ENCODE assay signal across 14 cellular contexts in genomic region chr21:33259995-33260394, GRCh38. TPM values are rescaled to one million over a fixed set of nuclear protein-coding genes. Genes with fewer than 3 reads are reported as not detected.
A peak's percentile ranks its signal among the peaks of the same experiment; 100 is the strongest.
DNase-seq lines count a peak whose midpoint lies in the region; ATAC-seq and TF ChIP-seq lines count a peak whose summit lies in the region.
"Had no signal": no experiment of that assay in that cellular context is flagged by ENCODE, and none has a peak within 500 bp of the region (broad histone marks: within the 10 kb centered on the region; RNA-seq: fewer than 3 reads in every experiment).

No MANE protein-coding gene starts in this region.

- no peak overlapping the region for H2AFZ ChIP-seq in MM.1S (ENCODE audit: low read length)

- peaks cover 30% of the 10 kb centered on the region for H3K36me3 ChIP-seq in CD8-positive, alpha-beta T cell (ENCODE audit: insufficient read depth, low read length)
- peaks cover 21% of the 10 kb centered on the region for H3K36me3 ChIP-seq in MM.1S (replicated peaks; ENCODE audit: insufficient read depth, low read length)
- peaks cover 8 to 56% (median 10%) of the 10 kb centered on the region in 3 experiments for H3K36me3 ChIP-seq in naive thymus-derived CD4-positive, alpha-beta T cell (ENCODE audit: control insufficient read depth in 2 of 3, insufficient read depth in 3 of 3, low read length in 3 of 3)

- ATAC-seq in CD8-positive, alpha-beta T cell, result peak; percentile 34
- ATAC-seq in activated naive CD8-positive, alpha-beta T cell treated with anti-CD3 and anti-CD28 coated beads, Interleukin-2, amount 50 U/mL, for 24 hours, result no peak
- ATAC-seq in naive thymus-derived CD4-positive, alpha-beta T cell, result peak; percentile 38
- ATAC-seq in GM19455 (IDR thresholded peaks at IDR 0.05; ENCODE audit: unreplicated experiment), result no peak

- no peak overlapping the region for H3K27ac ChIP-seq in CD8-positive, alpha-beta T cell (ENCODE audit: low read depth, low read length)
- no peak overlapping the region for H3K27ac ChIP-seq in MM.1S (ENCODE audit: low read length)
- H3K27ac ChIP-seq in naive thymus-derived CD4-positive, alpha-beta T cell (ENCODE audit: low read depth, low read length), result peak overlapping the region; percentile 51

- intact Hi-C loops in CD8-positive, alpha-beta T cell (cut with DNase I, micrococcal nuclease), result loop anchor here in 1 of 2 experiments (2.0 kb wide), 1 partner anchor 15 kb away; no protein-coding TSS in a partner anchor
- intact Hi-C loops in naive thymus-derived CD4-positive, alpha-beta T cell (cut with micrococcal nuclease), result loop anchor here (1.0 to 10.0 kb wide), 2 partner anchors 11 to 105 kb away; no protein-coding TSS in a partner anchor

- H3K9me3 Mint-ChIP-seq in CD8-positive, alpha-beta T cell, result no peaks in the 10 kb centered on the region
- H3K9me3 Mint-ChIP-seq in activated naive CD8-positive, alpha-beta T cell treated with anti-CD3 and anti-CD28 coated beads, Interleukin-2, amount 50 U/mL, for 24 hours, result peaks cover 5% of the 10 kb centered on the region
- peaks cover 0 to 17% (median 4%) of the 10 kb centered on the region in 11 donors for H3K9me3 Mint-ChIP-seq in naive thymus-derived CD4-positive, alpha-beta T cell

- no peaks in the 10 kb centered on the region for H3K9me3 ChIP-seq in CD8-positive, alpha-beta T cell (ENCODE audit: low read length)
- no peaks in the 10 kb centered on the region for H3K9me3 ChIP-seq in MM.1S (replicated peaks; ENCODE audit: insufficient read depth, low read length)
- H3K9me3 ChIP-seq in naive thymus-derived CD4-positive, alpha-beta T cell (ENCODE audit: control insufficient read depth in 2 of 3, low read length in 3 of 3), result no peaks in the 10 kb centered on the region

- CTCF ChIA-PET in CD8-positive, alpha-beta T cell (lab: Charles Lee), result no interaction called here
- CTCF ChIA-PET in naive thymus-derived CD4-positive, alpha-beta T cell (lab: Charles Lee), result interaction anchor here (1.1 kb wide), 1 partner anchor 63 kb away, joined by 3 read pairs; no protein-coding TSS in a partner anchor

- no peak for DNase-seq in CD8-positive, alpha-beta T cell
- DNase-seq in MM.1S, result peak; percentile 5
- no peak for DNase-seq in activated naive CD8-positive, alpha-beta T cell treated with anti-CD3 and anti-CD28 coated beads, Interleukin-2, amount 50 U/mL, for 24 hours
- DNase-seq in naive thymus-derived CD4-positive, alpha-beta T cell, result no peak
- no peak for DNase-seq in iPS-NIHi7 (ENCODE audit: extremely low spot score)
- DNase-seq in hepatic stellate cell (ENCODE audit: low spot score), result no peak
- no peak for DNase-seq in activated effector memory CD4-positive, alpha-beta T cell treated with Interleukin-2 at 50 U/mL for 16 hours
- DNase-seq: amniotic stem cell, erythroblast, kidney, NCI-H2171, retina, SHP77 treated with DMSO at 0.1 percent for 48 hours had no signal

- peaks cover 27% of the 10 kb centered on the region for H3K4me1 ChIP-seq in CD8-positive, alpha-beta T cell (ENCODE audit: insufficient read depth, low read length)
- H3K4me1 ChIP-seq in MM.1S (ENCODE audit: low read length), result peaks cover 3% of the 10 kb centered on the region; the same call in 1 of the 2 replicates
- peaks cover 14 to 21% of the 10 kb centered on the region in 2 donors for H3K4me1 ChIP-seq in naive thymus-derived CD4-positive, alpha-beta T cell (ENCODE audit: control insufficient read depth in 2 of 2, insufficient read depth in 2 of 2, low read length in 2 of 2)

- no peaks in the 10 kb centered on the region for H3K9me2 ChIP-seq in MM.1S (replicated peaks; ENCODE audit: insufficient read depth, low read length)

- H3K9ac ChIP-seq in MM.1S (ENCODE audit: low read length), result no peak overlapping the region

- H3K36me3 Mint-ChIP-seq in CD8-positive, alpha-beta T cell, result peaks cover 68% of the 10 kb centered on the region
- H3K36me3 Mint-ChIP-seq in activated naive CD8-positive, alpha-beta T cell treated with anti-CD3 and anti-CD28 coated beads, Interleukin-2, amount 50 U/mL, for 24 hours (ENCODE audit: low read depth), result peaks cover 51% of the 10 kb centered on the region
- peaks cover 15 to 58% (median 39%) of the 10 kb centered on the region in 5 donors for H3K36me3 Mint-ChIP-seq in naive thymus-derived CD4-positive, alpha-beta T cell

- H4K20me1 ChIP-seq in MM.1S (ENCODE audit: insufficient read depth, low read length), result no peaks in the 10 kb centered on the region

- H3K27ac Mint-ChIP-seq in CD8-positive, alpha-beta T cell, result peak overlapping the region; percentile 82
- peak overlapping the region; percentile 29 for H3K27ac Mint-ChIP-seq in activated naive CD8-positive, alpha-beta T cell treated with anti-CD3 and anti-CD28 coated beads, Interleukin-2, amount 50 U/mL, for 24 hours
- H3K27ac Mint-ChIP-seq in naive thymus-derived CD4-positive, alpha-beta T cell, result peak overlapping the region in 8 of 9 donors; percentile 10 to 89 (median 79)

- peaks cover 52% of the 10 kb centered on the region for H3K4me1 Mint-ChIP-seq in CD8-positive, alpha-beta T cell (ENCODE audit: low read depth)
- peaks cover 61% of the 10 kb centered on the region for H3K4me1 Mint-ChIP-seq in activated naive CD8-positive, alpha-beta T cell treated with anti-CD3 and anti-CD28 coated beads, Interleukin-2, amount 50 U/mL, for 24 hours
- peaks cover 10 to 84% (median 46%) of the 10 kb centered on the region in 7 donors for H3K4me1 Mint-ChIP-seq in naive thymus-derived CD4-positive, alpha-beta T cell

- TF ChIP-seq CTCF in CD8-positive, alpha-beta T cell (IDR thresholded peaks at IDR 0.05), result no peak
- no peak for TF ChIP-seq CTCF in MM.1S (IDR thresholded peaks at IDR 0.05; ENCODE audit: low read length)

- peak overlapping the region; percentile 54 for H3K4me3 Mint-ChIP-seq in CD8-positive, alpha-beta T cell
- peak overlapping the region; percentile 4 for H3K4me3 Mint-ChIP-seq in activated naive CD8-positive, alpha-beta T cell treated with anti-CD3 and anti-CD28 coated beads, Interleukin-2, amount 50 U/mL, for 24 hours
- peak overlapping the region in 4 of 10 donors; percentile 2 to 52 (median 32) for H3K4me3 Mint-ChIP-seq in naive thymus-derived CD4-positive, alpha-beta T cell

- POLR2A ChIA-PET in CD8-positive, alpha-beta T cell (lab: Charles Lee), result interaction anchor here (0.8 kb wide), 1 partner anchor 65 kb away, joined by 3 read pairs; the partner anchor contains the start of gene IFNAR1
- POLR2A ChIA-PET in naive thymus-derived CD4-positive, alpha-beta T cell (lab: Charles Lee), result interaction anchor here (0.6 to 2.5 kb wide), 4 partner anchors 14 to 238 kb away, joined by 3 to 8 read pairs (median 4); partner anchors contain the start of gene IFNAR1

- peaks cover 22% of the 10 kb centered on the region for H3F3A ChIP-seq in MM.1S (ENCODE audit: insufficient read depth, low read length)

- no peaks in the 10 kb centered on the region for H3K27me3 Mint-ChIP-seq in CD8-positive, alpha-beta T cell (ENCODE audit: low read depth)
- no peaks in the 10 kb centered on the region for H3K27me3 Mint-ChIP-seq in activated naive CD8-positive, alpha-beta T cell treated with anti-CD3 and anti-CD28 coated beads, Interleukin-2, amount 50 U/mL, for 24 hours
- H3K27me3 Mint-ChIP-seq in naive thymus-derived CD4-positive, alpha-beta T cell, result no peaks in the 10 kb centered on the region

- peaks cover 51% of the 10 kb centered on the region for H3K79me2 ChIP-seq in MM.1S (ENCODE audit: low read length)

- H3K4me3 ChIP-seq in CD8-positive, alpha-beta T cell (ENCODE audit: low read depth, low read length), result no peak overlapping the region
- no peak overlapping the region for H3K4me3 ChIP-seq in MM.1S (ENCODE audit: low read length)
- H3K4me3 ChIP-seq in naive thymus-derived CD4-positive, alpha-beta T cell (ENCODE audit: low read length), result no peak overlapping the region

- H3K4me2 ChIP-seq in MM.1S (ENCODE audit: low read depth, low read length), result no peak overlapping the region

- H3K27me3 ChIP-seq in CD8-positive, alpha-beta T cell (ENCODE audit: insufficient read depth, low read length), result no peaks in the 10 kb centered on the region
- H3K27me3 ChIP-seq in MM.1S (replicated peaks; ENCODE audit: insufficient read depth, low read length), result no peaks in the 10 kb centered on the region
- H3K27me3 ChIP-seq in naive thymus-derived CD4-positive, alpha-beta T cell (ENCODE audit: control insufficient read depth in 2 of 2, insufficient read depth in 2 of 2, low read length in 2 of 2), result no peaks in the 10 kb centered on the region

RNA-seq across cellular contexts. Expression of gene IL10RB, which starts 6.2 kb away (rescaled TPM):
- total RNA-seq in CD8-positive, alpha-beta T cell, result 1 to 10 TPM; 7.4 to 8.2 TPM
- total RNA-seq in naive thymus-derived CD4-positive, alpha-beta T cell, result 10 to 100 TPM; 17.6 to 35.0 (median 27.2) TPM
- 10 to 100 TPM; 47.2 to 51.4 TPM for polyA plus RNA-seq in naive thymus-derived CD4-positive, alpha-beta T cell

RNA-seq across cellular contexts. Expression of gene IFNAR2, which starts 30.3 kb away (rescaled TPM):
- 10 to 100 TPM; 21.9 to 30.0 TPM for total RNA-seq in CD8-positive, alpha-beta T cell
- 10 to 100 TPM; 44.9 to 85.8 (median 60.8) TPM for total RNA-seq in naive thymus-derived CD4-positive, alpha-beta T cell
- 10 to 100 TPM; 77.3 to 90.2 TPM for polyA plus RNA-seq in naive thymus-derived CD4-positive, alpha-beta T cell

Comparison
In these comparisons a context has a peak if more than half of its experiments do, and no peak if none do; other contexts are left out.
1. ATAC-seq: peak in CD8-positive, alpha-beta T cell (single experiment) and naive thymus-derived CD4-positive, alpha-beta T cell (single experiment); none in activated naive CD8-positive, alpha-beta T cell treated with anti-CD3 and anti-CD28 coated beads, Interleukin-2, amount 50 U/mL, for 24 hours (single experiment) and GM19455 (single experiment).
2. H3K27ac Mint-ChIP-seq: peak in every context shown above with its lines; median percentile 82 in CD8-positive, alpha-beta T cell; 79 in naive thymus-derived CD4-positive, alpha-beta T cell; 29 in activated naive CD8-positive, alpha-beta T cell treated with anti-CD3 and anti-CD28 coated beads, Interleukin-2, amount 50 U/mL, for 24 hours.